In genomic region chr17:41687828-41688640, GRCh38 we compare ENCODE assay signal across 1 cellular context.
TF ChIP-seq lines count a peak whose summit lies in the region.

No MANE protein-coding gene starts in this region.

TF ChIP-seq in HepG2, 621 proteins besides CTCF, POLR2A, EP300 and RAD21 (continued from another document and continues in another):
- 0 out of 2 replicates have a peak, but pooled peaks have one; percentile 6 for TF ChIP-seq ZNF574 (CRISPR knock-in tag; IDR thresholded peaks at IDR 0.05)
- TF ChIP-seq ARID4A (CRISPR knock-in tag; IDR thresholded peaks at IDR 0.05; ENCODE audit: borderline replicate concordance): no peak
- TF ChIP-seq ZNF138 (CRISPR knock-in tag; IDR thresholded peaks at IDR 0.05; ENCODE audit: low read depth): no peak
- TF ChIP-seq FOXJ3 (CRISPR knock-in tag; IDR thresholded peaks at IDR 0.05; ENCODE audit: borderline replicate concordance): no peak
- no peak for TF ChIP-seq ZNF335 (CRISPR knock-in tag; IDR thresholded peaks at IDR 0.05)
- TF ChIP-seq, protein P1, sequence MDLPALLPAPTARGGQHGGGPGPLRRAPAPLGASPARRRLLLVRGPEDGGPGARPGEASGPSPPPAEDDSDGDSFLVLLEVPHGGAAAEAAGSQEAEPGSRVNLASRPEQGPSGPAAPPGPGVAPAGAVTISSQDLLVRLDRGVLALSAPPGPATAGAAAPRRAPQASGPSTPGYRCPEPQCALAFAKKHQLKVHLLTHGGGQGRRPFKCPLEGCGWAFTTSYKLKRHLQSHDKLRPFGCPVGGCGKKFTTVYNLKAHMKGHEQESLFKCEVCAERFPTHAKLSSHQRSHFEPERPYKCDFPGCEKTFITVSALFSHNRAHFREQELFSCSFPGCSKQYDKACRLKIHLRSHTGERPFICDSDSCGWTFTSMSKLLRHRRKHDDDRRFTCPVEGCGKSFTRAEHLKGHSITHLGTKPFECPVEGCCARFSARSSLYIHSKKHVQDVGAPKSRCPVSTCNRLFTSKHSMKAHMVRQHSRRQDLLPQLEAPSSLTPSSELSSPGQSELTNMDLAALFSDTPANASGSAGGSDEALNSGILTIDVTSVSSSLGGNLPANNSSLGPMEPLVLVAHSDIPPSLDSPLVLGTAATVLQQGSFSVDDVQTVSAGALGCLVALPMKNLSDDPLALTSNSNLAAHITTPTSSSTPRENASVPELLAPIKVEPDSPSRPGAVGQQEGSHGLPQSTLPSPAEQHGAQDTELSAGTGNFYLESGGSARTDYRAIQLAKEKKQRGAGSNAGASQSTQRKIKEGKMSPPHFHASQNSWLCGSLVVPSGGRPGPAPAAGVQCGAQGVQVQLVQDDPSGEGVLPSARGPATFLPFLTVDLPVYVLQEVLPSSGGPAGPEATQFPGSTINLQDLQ (CRISPR knock-in tag; IDR thresholded peaks at IDR 0.05): 0 out of 2 replicates have a peak, but pooled peaks have one; percentile 68
- TF ChIP-seq SRSF4 (IDR thresholded peaks at IDR 0.05; ENCODE audit: low read depth, low read length, poor library complexity, severe bottlenecking): no peak
- TF ChIP-seq HMGA1 (CRISPR knock-in tag; conservative IDR thresholded peaks at IDR 0.05): no peak
- TF ChIP-seq HNRNPLL (IDR thresholded peaks at IDR 0.05; ENCODE audit: low read depth, low read length, poor library complexity, severe bottlenecking): no peak
- no peak for TF ChIP-seq POGK (CRISPR knock-in tag; conservative IDR thresholded peaks at IDR 0.05)
- no peak for TF ChIP-seq CHCHD3 (CRISPR knock-in tag; IDR thresholded peaks at IDR 0.05)
- no peak for TF ChIP-seq MBNL3 (CRISPR knock-in tag; conservative IDR thresholded peaks at IDR 0.05)
- no peak for TF ChIP-seq TOE1 (CRISPR knock-in tag; IDR thresholded peaks at IDR 0.05)
- TF ChIP-seq, protein P2, sequence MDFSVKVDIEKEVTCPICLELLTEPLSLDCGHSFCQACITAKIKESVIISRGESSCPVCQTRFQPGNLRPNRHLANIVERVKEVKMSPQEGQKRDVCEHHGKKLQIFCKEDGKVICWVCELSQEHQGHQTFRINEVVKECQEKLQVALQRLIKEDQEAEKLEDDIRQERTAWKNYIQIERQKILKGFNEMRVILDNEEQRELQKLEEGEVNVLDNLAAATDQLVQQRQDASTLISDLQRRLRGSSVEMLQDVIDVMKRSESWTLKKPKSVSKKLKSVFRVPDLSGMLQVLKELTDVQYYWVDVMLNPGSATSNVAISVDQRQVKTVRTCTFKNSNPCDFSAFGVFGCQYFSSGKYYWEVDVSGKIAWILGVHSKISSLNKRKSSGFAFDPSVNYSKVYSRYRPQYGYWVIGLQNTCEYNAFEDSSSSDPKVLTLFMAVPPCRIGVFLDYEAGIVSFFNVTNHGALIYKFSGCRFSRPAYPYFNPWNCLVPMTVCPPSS (IDR thresholded peaks at IDR 0.05): no peak
- no peak for TF ChIP-seq NR1H2 (CRISPR knock-in tag; IDR thresholded peaks at IDR 0.05; ENCODE audit: borderline replicate concordance, low read depth)
- TF ChIP-seq, protein P3, sequence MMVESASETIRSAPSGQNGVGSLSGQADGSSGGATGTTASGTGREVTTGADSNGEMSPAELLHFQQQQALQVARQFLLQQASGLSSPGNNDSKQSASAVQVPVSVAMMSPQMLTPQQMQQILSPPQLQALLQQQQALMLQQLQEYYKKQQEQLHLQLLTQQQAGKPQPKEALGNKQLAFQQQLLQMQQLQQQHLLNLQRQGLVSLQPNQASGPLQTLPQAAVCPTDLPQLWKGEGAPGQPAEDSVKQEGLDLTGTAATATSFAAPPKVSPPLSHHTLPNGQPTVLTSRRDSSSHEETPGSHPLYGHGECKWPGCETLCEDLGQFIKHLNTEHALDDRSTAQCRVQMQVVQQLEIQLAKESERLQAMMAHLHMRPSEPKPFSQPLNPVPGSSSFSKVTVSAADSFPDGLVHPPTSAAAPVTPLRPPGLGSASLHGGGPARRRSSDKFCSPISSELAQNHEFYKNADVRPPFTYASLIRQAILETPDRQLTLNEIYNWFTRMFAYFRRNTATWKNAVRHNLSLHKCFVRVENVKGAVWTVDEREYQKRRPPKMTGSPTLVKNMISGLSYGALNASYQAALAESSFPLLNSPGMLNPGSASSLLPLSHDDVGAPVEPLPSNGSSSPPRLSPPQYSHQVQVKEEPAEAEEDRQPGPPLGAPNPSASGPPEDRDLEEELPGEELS (CRISPR knock-in tag; IDR thresholded peaks at IDR 0.05): no peak
- TF ChIP-seq, protein P4, sequence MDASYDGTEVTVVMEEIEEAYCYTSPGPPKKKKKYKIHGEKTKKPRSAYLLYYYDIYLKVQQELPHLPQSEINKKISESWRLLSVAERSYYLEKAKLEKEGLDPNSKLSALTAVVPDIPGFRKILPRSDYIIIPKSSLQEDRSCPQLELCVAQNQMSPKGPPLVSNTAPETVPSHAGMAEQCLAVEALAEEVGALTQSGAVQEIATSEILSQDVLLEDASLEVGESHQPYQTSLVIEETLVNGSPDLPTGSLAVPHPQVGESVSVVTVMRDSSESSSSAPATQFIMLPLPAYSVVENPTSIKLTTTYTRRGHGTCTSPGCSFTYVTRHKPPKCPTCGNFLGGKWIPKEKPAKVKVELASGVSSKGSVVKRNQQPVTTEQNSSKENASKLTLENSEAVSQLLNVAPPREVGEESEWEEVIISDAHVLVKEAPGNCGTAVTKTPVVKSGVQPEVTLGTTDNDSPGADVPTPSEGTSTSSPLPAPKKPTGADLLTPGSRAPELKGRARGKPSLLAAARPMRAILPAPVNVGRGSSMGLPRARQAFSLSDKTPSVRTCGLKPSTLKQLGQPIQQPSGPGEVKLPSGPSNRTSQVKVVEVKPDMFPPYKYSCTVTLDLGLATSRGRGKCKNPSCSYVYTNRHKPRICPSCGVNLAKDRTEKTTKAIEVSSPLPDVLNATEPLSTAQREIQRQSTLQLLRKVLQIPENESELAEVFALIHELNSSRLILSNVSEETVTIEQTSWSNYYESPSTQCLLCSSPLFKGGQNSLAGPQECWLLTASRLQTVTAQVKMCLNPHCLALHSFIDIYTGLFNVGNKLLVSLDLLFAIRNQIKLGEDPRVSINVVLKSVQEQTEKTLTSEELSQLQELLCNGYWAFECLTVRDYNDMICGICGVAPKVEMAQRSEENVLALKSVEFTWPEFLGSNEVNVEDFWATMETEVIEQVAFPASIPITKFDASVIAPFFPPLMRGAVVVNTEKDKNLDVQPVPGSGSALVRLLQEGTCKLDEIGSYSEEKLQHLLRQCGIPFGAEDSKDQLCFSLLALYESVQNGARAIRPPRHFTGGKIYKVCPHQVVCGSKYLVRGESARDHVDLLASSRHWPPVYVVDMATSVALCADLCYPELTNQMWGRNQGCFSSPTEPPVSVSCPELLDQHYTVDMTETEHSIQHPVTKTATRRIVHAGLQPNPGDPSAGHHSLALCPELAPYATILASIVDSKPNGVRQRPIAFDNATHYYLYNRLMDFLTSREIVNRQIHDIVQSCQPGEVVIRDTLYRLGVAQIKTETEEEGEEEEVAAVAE (CRISPR knock-in tag; IDR thresholded peaks at IDR 0.05; ENCODE audit: borderline replicate concordance): no peak
- 0 out of 2 replicates have a peak, but pooled peaks have one; percentile 13 for TF ChIP-seq NKX3-1 (CRISPR knock-in tag; IDR thresholded peaks at IDR 0.05)
- TF ChIP-seq ZNF652 (CRISPR knock-in tag; IDR thresholded peaks at IDR 0.05; ENCODE audit: borderline replicate concordance, low read depth): no peak
- no peak for TF ChIP-seq PTBP1 (IDR thresholded peaks at IDR 0.05; ENCODE audit: low read depth, low read length, poor library complexity, severe bottlenecking)
